1 cellular context compared by ENCODE assay signal in the genomic region with DNA sequence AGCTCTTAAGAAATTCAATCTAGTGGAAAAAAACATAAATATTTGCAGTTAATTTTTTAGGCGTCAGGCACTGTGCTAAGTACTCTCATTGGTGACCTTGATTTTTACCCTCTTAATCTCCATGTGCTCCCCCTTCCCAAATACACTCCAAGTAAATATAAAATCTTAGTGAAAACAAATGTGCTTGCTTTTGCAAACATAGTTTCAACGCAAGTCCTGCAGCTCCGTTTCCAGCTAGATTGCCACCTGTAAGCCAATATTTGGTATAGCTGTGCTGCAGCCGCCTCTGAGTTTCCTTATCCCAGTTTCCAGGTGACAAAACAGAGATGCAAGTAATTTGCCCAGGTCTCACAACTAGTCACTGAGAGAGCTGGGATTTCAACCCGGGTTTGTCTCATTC.
TF ChIP-seq lines count a peak whose summit lies in the region.

No MANE protein-coding gene starts in this region.

TF ChIP-seq in GM12878, 131 proteins besides CTCF, POLR2A, EP300 and RAD21:
- TF ChIP-seq PAX5 (IDR thresholded peaks at IDR 0.05; ENCODE audit: borderline replicate concordance, low read depth, low read length) (no peak), CREB1 (IDR thresholded peaks at IDR 0.05; ENCODE audit: low read depth) (no peak), MTA3 (IDR thresholded peaks at IDR 0.05; ENCODE audit: borderline replicate concordance, low read length) (no peak), TARDBP (IDR thresholded peaks at IDR 0.05; ENCODE audit: borderline replicate concordance) (no peak), RCOR1 (conservative IDR thresholded peaks at IDR 0.05; ENCODE audit: low read depth, low read length) (no peak), MEF2A (IDR thresholded peaks at IDR 0.05; ENCODE audit: insufficient read depth, low read depth, low read length) (no peak), NBN (IDR thresholded peaks at IDR 0.05) (no peak), SMAD1 (IDR thresholded peaks at IDR 0.05; ENCODE audit: low read depth, partially characterized antibody) (no peak), E2F4 (IDR thresholded peaks at IDR 0.05; ENCODE audit: low read depth, low read length) (no peak)
- TF ChIP-seq, protein P1, sequence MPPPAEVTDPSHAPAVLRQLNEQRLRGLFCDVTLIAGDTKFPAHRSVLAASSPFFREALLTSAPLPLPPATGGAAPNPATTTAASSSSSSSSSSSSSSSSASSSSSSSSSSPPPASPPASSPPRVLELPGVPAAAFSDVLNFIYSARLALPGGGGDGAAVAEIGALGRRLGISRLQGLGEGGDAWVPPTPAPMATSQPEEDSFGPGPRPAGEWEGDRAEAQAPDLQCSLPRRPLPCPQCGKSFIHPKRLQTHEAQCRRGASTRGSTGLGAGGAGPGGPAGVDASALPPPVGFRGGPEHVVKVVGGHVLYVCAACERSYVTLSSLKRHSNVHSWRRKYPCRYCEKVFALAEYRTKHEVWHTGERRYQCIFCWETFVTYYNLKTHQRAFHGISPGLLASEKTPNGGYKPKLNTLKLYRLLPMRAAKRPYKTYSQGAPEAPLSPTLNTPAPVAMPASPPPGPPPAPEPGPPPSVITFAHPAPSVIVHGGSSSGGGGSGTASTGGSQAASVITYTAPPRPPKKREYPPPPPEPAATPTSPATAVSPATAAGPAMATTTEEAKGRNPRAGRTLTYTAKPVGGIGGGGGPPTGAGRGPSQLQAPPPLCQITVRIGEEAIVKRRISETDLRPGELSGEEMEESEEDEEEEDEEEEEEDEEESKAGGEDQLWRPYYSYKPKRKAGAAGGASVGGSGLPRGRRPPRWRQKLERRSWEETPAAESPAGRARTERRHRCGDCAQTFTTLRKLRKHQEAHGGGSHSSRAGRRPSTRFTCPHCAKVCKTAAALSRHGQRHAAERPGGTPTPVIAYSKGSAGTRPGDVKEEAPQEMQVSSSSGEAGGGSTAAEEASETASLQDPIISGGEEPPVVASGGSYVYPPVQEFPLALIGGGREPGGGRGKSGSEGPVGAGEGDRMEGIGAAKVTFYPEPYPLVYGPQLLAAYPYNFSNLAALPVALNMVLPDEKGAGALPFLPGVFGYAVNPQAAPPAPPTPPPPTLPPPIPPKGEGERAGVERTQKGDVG (CRISPR knock-in tag; IDR thresholded peaks at IDR 0.05): no peak
- TF ChIP-seq, protein P2, sequence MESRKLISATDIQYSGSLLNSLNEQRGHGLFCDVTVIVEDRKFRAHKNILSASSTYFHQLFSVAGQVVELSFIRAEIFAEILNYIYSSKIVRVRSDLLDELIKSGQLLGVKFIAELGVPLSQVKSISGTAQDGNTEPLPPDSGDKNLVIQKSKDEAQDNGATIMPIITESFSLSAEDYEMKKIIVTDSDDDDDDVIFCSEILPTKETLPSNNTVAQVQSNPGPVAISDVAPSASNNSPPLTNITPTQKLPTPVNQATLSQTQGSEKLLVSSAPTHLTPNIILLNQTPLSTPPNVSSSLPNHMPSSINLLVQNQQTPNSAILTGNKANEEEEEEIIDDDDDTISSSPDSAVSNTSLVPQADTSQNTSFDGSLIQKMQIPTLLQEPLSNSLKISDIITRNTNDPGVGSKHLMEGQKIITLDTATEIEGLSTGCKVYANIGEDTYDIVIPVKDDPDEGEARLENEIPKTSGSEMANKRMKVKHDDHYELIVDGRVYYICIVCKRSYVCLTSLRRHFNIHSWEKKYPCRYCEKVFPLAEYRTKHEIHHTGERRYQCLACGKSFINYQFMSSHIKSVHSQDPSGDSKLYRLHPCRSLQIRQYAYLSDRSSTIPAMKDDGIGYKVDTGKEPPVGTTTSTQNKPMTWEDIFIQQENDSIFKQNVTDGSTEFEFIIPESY (IDR thresholded peaks at IDR 0.05): no peak
- TF ChIP-seq, protein P3, sequence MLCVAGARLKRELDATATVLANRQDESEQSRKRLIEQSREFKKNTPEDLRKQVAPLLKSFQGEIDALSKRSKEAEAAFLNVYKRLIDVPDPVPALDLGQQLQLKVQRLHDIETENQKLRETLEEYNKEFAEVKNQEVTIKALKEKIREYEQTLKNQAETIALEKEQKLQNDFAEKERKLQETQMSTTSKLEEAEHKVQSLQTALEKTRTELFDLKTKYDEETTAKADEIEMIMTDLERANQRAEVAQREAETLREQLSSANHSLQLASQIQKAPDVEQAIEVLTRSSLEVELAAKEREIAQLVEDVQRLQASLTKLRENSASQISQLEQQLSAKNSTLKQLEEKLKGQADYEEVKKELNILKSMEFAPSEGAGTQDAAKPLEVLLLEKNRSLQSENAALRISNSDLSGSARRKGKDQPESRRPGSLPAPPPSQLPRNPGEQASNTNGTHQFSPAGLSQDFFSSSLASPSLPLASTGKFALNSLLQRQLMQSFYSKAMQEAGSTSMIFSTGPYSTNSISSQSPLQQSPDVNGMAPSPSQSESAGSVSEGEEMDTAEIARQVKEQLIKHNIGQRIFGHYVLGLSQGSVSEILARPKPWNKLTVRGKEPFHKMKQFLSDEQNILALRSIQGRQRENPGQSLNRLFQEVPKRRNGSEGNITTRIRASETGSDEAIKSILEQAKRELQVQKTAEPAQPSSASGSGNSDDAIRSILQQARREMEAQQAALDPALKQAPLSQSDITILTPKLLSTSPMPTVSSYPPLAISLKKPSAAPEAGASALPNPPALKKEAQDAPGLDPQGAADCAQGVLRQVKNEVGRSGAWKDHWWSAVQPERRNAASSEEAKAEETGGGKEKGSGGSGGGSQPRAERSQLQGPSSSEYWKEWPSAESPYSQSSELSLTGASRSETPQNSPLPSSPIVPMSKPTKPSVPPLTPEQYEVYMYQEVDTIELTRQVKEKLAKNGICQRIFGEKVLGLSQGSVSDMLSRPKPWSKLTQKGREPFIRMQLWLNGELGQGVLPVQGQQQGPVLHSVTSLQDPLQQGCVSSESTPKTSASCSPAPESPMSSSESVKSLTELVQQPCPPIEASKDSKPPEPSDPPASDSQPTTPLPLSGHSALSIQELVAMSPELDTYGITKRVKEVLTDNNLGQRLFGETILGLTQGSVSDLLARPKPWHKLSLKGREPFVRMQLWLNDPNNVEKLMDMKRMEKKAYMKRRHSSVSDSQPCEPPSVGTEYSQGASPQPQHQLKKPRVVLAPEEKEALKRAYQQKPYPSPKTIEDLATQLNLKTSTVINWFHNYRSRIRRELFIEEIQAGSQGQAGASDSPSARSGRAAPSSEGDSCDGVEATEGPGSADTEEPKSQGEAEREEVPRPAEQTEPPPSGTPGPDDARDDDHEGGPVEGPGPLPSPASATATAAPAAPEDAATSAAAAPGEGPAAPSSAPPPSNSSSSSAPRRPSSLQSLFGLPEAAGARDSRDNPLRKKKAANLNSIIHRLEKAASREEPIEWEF (IDR thresholded peaks at IDR 0.05; ENCODE audit: insufficient replicate concordance, low read depth, low read length): no peak
